Comparison of ENCODE assay signal across 8 cellular contexts in genomic region chr4:15396157-15396800, GRCh38. TPM values are rescaled to one million over a fixed set of nuclear protein-coding genes. Genes with fewer than 3 reads are reported as not detected.
A peak's percentile ranks its signal among the peaks of the same experiment; 100 is the strongest.
DNase-seq lines count a peak whose midpoint lies in the region; ATAC-seq and TF ChIP-seq lines count a peak whose summit lies in the region.

No MANE protein-coding gene starts in this region.

- no peak overlapping the region for H3K27ac ChIP-seq in PC-3 (ENCODE audit: low read length)

- H3K9me3 ChIP-seq in PC-3 (ENCODE audit: low read length) = no peaks in the 10 kb centered on the region

- no peaks in the 10 kb centered on the region for H3K36me3 ChIP-seq in PC-3 (ENCODE audit: low read depth, low read length)

- ATAC-seq in GM19397 (IDR thresholded peaks at IDR 0.05; ENCODE audit: unreplicated experiment) (peak; percentile 67), HG03432 (IDR thresholded peaks at IDR 0.05; ENCODE audit: unreplicated experiment) (peak; percentile 81), PC-3 (peak; percentile 70), sciatic nerve (peak; percentile 27), esophagus mucosa (no peak)
- peak; percentile 68 for ATAC-seq in activated T-helper 17 cell treated with anti-CD3 and anti-CD28 coated beads, Interleukin-2, amount 50 U/mL, for 72 hours (replicated peaks)

- no peaks in the 10 kb centered on the region for H3F3A ChIP-seq in PC-3 (ENCODE audit: low read length, unreplicated experiment)

- DNase-seq in D341Med (ENCODE audit: low spot score) (peak; percentile 56), PC-3 (peak; percentile 67), glomerular visceral epithelial cell (ENCODE audit: extremely low spot score) (peak; percentile 58), sciatic nerve (ENCODE audit: low spot score) (no peak)

- POLR2A ChIA-PET in PC-3 (lab: Charles Lee; ENCODE audit: unreplicated experiment) = no interaction called here

- no peaks in the 10 kb centered on the region for H3K79me2 ChIP-seq in PC-3 (ENCODE audit: low read length)

- BruUV-seq in PC-3 (replicated peaks; lab: Mats Ljungman, UMichigan) = no TSS peak

- H3K4me1 Mint-ChIP-seq in activated T-helper 17 cell treated with anti-CD3 and anti-CD28 coated beads, Interleukin-2, amount 50 U/mL, for 72 hours = peaks cover 12% of the 10 kb centered on the region

- H3K27ac Mint-ChIP-seq in activated T-helper 17 cell treated with anti-CD3 and anti-CD28 coated beads, Interleukin-2, amount 50 U/mL, for 72 hours = no peak overlapping the region

- no peaks in the 10 kb centered on the region; the same call in 1 of the 2 replicates for H3K4me1 ChIP-seq in PC-3 (ENCODE audit: insufficient read depth, low read length)

- CTCF ChIA-PET in PC-3 (lab: Charles Lee) = interaction anchor here (0.8 kb wide), 1 partner anchor 395 kb away, joined by 3 read pairs; no protein-coding TSS in a partner anchor

- H3K27me3 ChIP-seq in PC-3 (ENCODE audit: low read length) = no peaks in the 10 kb centered on the region

- H2AFZ ChIP-seq in PC-3 (ENCODE audit: low read length) = no peak overlapping the region

- H3K4me3 Mint-ChIP-seq in activated T-helper 17 cell treated with anti-CD3 and anti-CD28 coated beads, Interleukin-2, amount 50 U/mL, for 72 hours = no peak overlapping the region

- TF ChIP-seq CTCF in PC-3 (conservative IDR thresholded peaks at IDR 0.05; ENCODE audit: low read depth, low read length) = peak; percentile 76

- H3K4me2 ChIP-seq in PC-3 (ENCODE audit: low read length) = no peak overlapping the region

- no peak overlapping the region for H3K9ac ChIP-seq in PC-3 (ENCODE audit: low read length)

- intact Hi-C loops in PC-3 (cut with micrococcal nuclease) = loop anchor here (1.0 to 10.0 kb wide), 3 partner anchors 59 to 165 kb away; no protein-coding TSS in a partner anchor
- intact Hi-C loops in sciatic nerve (cut with DNase I) = no loop called here

- H3K27me3 Mint-ChIP-seq in activated T-helper 17 cell treated with anti-CD3 and anti-CD28 coated beads, Interleukin-2, amount 50 U/mL, for 72 hours = no peaks in the 10 kb centered on the region

- no peaks in the 10 kb centered on the region for H4K20me1 ChIP-seq in PC-3 (ENCODE audit: low read length)

- H3K4me3 ChIP-seq in PC-3 (ENCODE audit: low read length) = no peak overlapping the region

- no peaks in the 10 kb centered on the region for H3K9me3 Mint-ChIP-seq in activated T-helper 17 cell treated with anti-CD3 and anti-CD28 coated beads, Interleukin-2, amount 50 U/mL, for 72 hours

- H3K9me2 ChIP-seq in PC-3 (replicated peaks; ENCODE audit: low read length) = no peaks in the 10 kb centered on the region

- no peaks in the 10 kb centered on the region for H3K36me3 Mint-ChIP-seq in activated T-helper 17 cell treated with anti-CD3 and anti-CD28 coated beads, Interleukin-2, amount 50 U/mL, for 72 hours (ENCODE audit: low read depth)

RNA-seq across cellular contexts. Expression of gene C1QTNF7, which starts 31.6 kb away (rescaled TPM):
- total RNA-seq in PC-3 (2014; rRNA removed) (not detected in 2 replicates), sciatic nerve (3.3 TPM), esophagus mucosa (0.52 TPM)
- not detected for total RNA-seq in activated T-helper 17 cell treated with anti-CD3 and anti-CD28 coated beads, Interleukin-2, amount 50 U/mL, for 72 hours
